8 cellular contexts compared by ENCODE assay signal in genomic region chr11:13105237-13105844, GRCh38.
DNase-seq lines count a peak whose midpoint lies in the region; ATAC-seq, FAIRE-seq and TF ChIP-seq lines count a peak whose summit lies in the region.

No MANE protein-coding gene starts in this region.

- peak; percentile 68 for ATAC-seq in HG03342 (IDR thresholded peaks at IDR 0.05; ENCODE audit: unreplicated experiment)
- no peak for ATAC-seq in upper lobe of left lung (ENCODE audit: low FRiP score in 2 of 2)

- peak; percentile 51 for FAIRE-seq in GM19239 (lab: Jason Lieb, UNC)
- FAIRE-seq in frontal cortex (lab: Jason Lieb, UNC), result no peak

- H3K27me3 ChIP-seq in upper lobe of left lung, result no peaks in the 10 kb centered on the region

- H3K9me3 ChIP-seq in upper lobe of left lung, result no peaks in the 10 kb centered on the region

- no peak for TF ChIP-seq EP300 in upper lobe of left lung (IDR thresholded peaks at IDR 0.05)

- no peaks in the 10 kb centered on the region for H3K36me3 ChIP-seq in upper lobe of left lung

- no peak for TF ChIP-seq CTCF in upper lobe of left lung (IDR thresholded peaks at IDR 0.05)

- no peak for TF ChIP-seq POLR2A in upper lobe of left lung (IDR thresholded peaks at IDR 0.05)

- peaks cover 0 to 13% (median 4%) of the 10 kb centered on the region in 4 donors for H3K4me1 ChIP-seq in upper lobe of left lung

- no peak overlapping the region for H3K27ac ChIP-seq in upper lobe of left lung
- no peak overlapping the region for H3K27ac ChIP-seq in substantia nigra (ENCODE audit: low read depth, low read length, poor library complexity, severe bottlenecking)

- DNase-seq in GM19239 (ENCODE audit: insufficient read length, low spot score), result no peak
- DNase-seq in NCI-H524 (lab: John Stamatoyannopoulos, UW), result peak; percentile 94 to 97
- peak; percentile 92 to 100 for DNase-seq in lung microvascular endothelial cell (ENCODE audit: low read depth in 2 of 2)
- no peak for DNase-seq in upper lobe of left lung
- no peak for DNase-seq in substantia nigra (lab: John Stamatoyannopoulos, UW)
- DNase-seq in activated CD4-positive, alpha-beta T cell treated with anti-CD3 and anti-CD28 coated beads for 1 hour, result no peak
- DNase-seq in frontal cortex (ENCODE audit: low spot score in 2 of 2), result no peak

- WGBS in upper lobe of left lung, 2 donors, result 9 to 14% methylated on average over 4 of the region's 4 CpGs

- H3K4me3 ChIP-seq in upper lobe of left lung, result no peak overlapping the region

Comparison
In these comparisons a context has a peak if more than half of its experiments do, and no peak if none do; other contexts are left out.
1. DNase-seq: peak in NCI-H524 (2 of 2) and lung microvascular endothelial cell (2 of 2); none in GM19239 (single experiment), upper lobe of left lung (0 of 2), substantia nigra (0 of 49), activated CD4-positive, alpha-beta T cell treated with anti-CD3 and anti-CD28 coated beads for 1 hour (single experiment) and frontal cortex (0 of 2).